Comparison of ENCODE assay signal across 9 cellular contexts in genomic region chr6:422423-423061, GRCh38. TPM values are rescaled to one million over a fixed set of nuclear protein-coding genes. Genes with fewer than 3 reads are reported as not detected.
A peak's percentile ranks its signal among the peaks of the same experiment; 100 is the strongest.
DNase-seq lines count a peak whose midpoint lies in the region; ATAC-seq and TF ChIP-seq lines count a peak whose summit lies in the region.
"Had no signal": no experiment of that assay in that cellular context is flagged by ENCODE, and none has a peak within 500 bp of the region (broad histone marks: within the 10 kb centered on the region; RNA-seq: fewer than 3 reads in every experiment).

No MANE protein-coding gene starts in this region.

- no peaks in the 10 kb centered on the region for H3K27me3 ChIP-seq in OCI-LY3 (ENCODE audit: low read depth, low read length)

- no peak for TF ChIP-seq CTCF in OCI-LY3 (IDR thresholded peaks at IDR 0.05; ENCODE audit: low read depth, low read length)

- H3K9ac ChIP-seq in OCI-LY3 (ENCODE audit: low read length): peak overlapping the region; percentile 56
- H3K9ac ChIP-seq: KMS-11 had no signal

- peak overlapping the region; percentile 70 for H3K4me2 ChIP-seq in OCI-LY3 (ENCODE audit: low read length)
- H3K4me2 ChIP-seq: KMS-11 had no signal

- no peaks in the 10 kb centered on the region for H3K9me3 ChIP-seq in OCI-LY3 (ENCODE audit: insufficient read depth, low read length)

- H3K4me3 Mint-ChIP-seq in central memory CD8-positive, alpha-beta T cell: no peak overlapping the region

- no peaks in the 10 kb centered on the region for H3K79me2 ChIP-seq in OCI-LY3 (ENCODE audit: low read length)

- no peak overlapping the region for H3K4me3 ChIP-seq in OCI-LY3 (ENCODE audit: low read length)

- H4K20me1 ChIP-seq in OCI-LY3 (ENCODE audit: insufficient read depth, low read length): no peaks in the 10 kb centered on the region

- peak; percentile 95 for DNase-seq in Daoy (ENCODE audit: low read depth)
- DNase-seq in H4 (ENCODE audit: low spot score): peak; percentile 93
- no peak for DNase-seq in central memory CD8-positive, alpha-beta T cell (ENCODE audit: low spot score in 2 of 2)
- peak; percentile 67 to 70 for DNase-seq in stimulated activated CD4-positive, alpha-beta T cell treated with anti-CD3 and anti-CD28 coated beads, Interleukin-2, amount 100 ng/mL, for 24 hours
- DNase-seq in NCI-H187 (lab: John Stamatoyannopoulos, UW): no peak

- H3K9me3 Mint-ChIP-seq in central memory CD8-positive, alpha-beta T cell: no peaks in the 10 kb centered on the region

- peaks cover 37% of the 10 kb centered on the region for H3K4me1 ChIP-seq in OCI-LY3 (ENCODE audit: low read length)

- H3K27ac Mint-ChIP-seq in central memory CD8-positive, alpha-beta T cell (ENCODE audit: low read depth): no peak overlapping the region

- H3K27ac ChIP-seq in OCI-LY3 (ENCODE audit: low read length): peak overlapping the region; percentile 88
- H3K27ac ChIP-seq: KMS-11 had no signal

- H2AFZ ChIP-seq in OCI-LY3 (ENCODE audit: low read depth, low read length): no peak overlapping the region

- H3K4me1 Mint-ChIP-seq in central memory CD8-positive, alpha-beta T cell: no peaks in the 10 kb centered on the region

- peaks cover 8% of the 10 kb centered on the region for H3K36me3 ChIP-seq in OCI-LY3 (replicated peaks; ENCODE audit: low read depth, low read length)

- ATAC-seq in central memory CD8-positive, alpha-beta T cell (replicated peaks; ENCODE audit: extremely low read depth, poor library complexity, severe bottlenecking): peak; percentile 54
- ATAC-seq in GM18519 (IDR thresholded peaks at IDR 0.05; ENCODE audit: low FRiP score, unreplicated experiment) (no peak), HG03045 (IDR thresholded peaks at IDR 0.05; ENCODE audit: unreplicated experiment) (no peak)

- H3K27me3 Mint-ChIP-seq in central memory CD8-positive, alpha-beta T cell: peaks cover 11% of the 10 kb centered on the region

- no peaks in the 10 kb centered on the region for H3K36me3 Mint-ChIP-seq in central memory CD8-positive, alpha-beta T cell (ENCODE audit: insufficient read depth)

RNA-seq across cellular contexts. Expression of gene IRF4, which starts 31.0 kb away (rescaled TPM):
- total RNA-seq in Daoy (2014; rRNA removed; shearing (Covaris generic)): 0.23 TPM in 1 of 2 replicates, not detected in the other
- not detected in 2 replicates for total RNA-seq in H4 (2014; rRNA removed; shearing (Covaris generic))

Comparison
In these comparisons a context has a peak if more than half of its experiments do, and no peak if none do; other contexts are left out.
1. DNase-seq: peak in Daoy (single experiment), H4 (single experiment) and stimulated activated CD4-positive, alpha-beta T cell treated with anti-CD3 and anti-CD28 coated beads, Interleukin-2, amount 100 ng/mL, for 24 hours (2 of 2); none in central memory CD8-positive, alpha-beta T cell (0 of 2) and NCI-H187 (0 of 2).